21 cellular contexts compared by ENCODE assay signal in genomic region chr7:47664650-47665049, GRCh38.
"Had no signal": no experiment of that assay in that cellular context is flagged by ENCODE, and none has a peak within 500 bp of the region (broad histone marks: within the 10 kb centered on the region; RNA-seq: fewer than 3 reads in every experiment).

No MANE protein-coding gene starts in this region.

- H3K27ac ChIP-seq: breast epithelium, sigmoid colon, testis, upper lobe of left lung had no signal

- H3K27me3 ChIP-seq: breast epithelium, sigmoid colon, testis, upper lobe of left lung had no signal

- DNase-seq: activated B cell treated with CpG ODN at 0.5 μM for 24 hours; activated CD4-positive, alpha-beta T cell treated with anti-CD3 and anti-CD28 coated beads for 36 hours; activated CD4-positive, alpha-beta T cell treated with anti-CD3 and anti-CD28 coated beads, Interleukin-2, amount 50 U/mL, for 4 hours; activated CD8-positive, alpha-beta memory T cell treated with anti-CD3 and anti-CD28 coated beads, Interleukin-2, amount 50 U/mL, for 48 hours; activated naive CD4-positive, alpha-beta T cell treated with Interleukin-2 at 50 U/mL for 16 hours; activated naive CD8-positive, alpha-beta T cell treated with anti-CD3 and anti-CD28 coated beads for 36 hours; activated T-cell treated with anti-CD3 and anti-CD28 coated beads, Interleukin-2, amount 50 U/mL, for 48 hours; cerebellar nuclear complex; cortex of kidney; endodermal cell; immature natural killer cell; nephron progenitor cell; nucleus accumbens; sigmoid colon; stimulated activated CD4-positive, alpha-beta T cell treated with anti-CD3 and anti-CD28 coated beads, Interleukin-4, amount 100 ng/mL, for 1 hour; stimulated activated naive CD4-positive, alpha-beta T cell; SW 1271; T-helper 17 cell; testis; upper lobe of left lung had no signal

- H3K4me1 ChIP-seq: sigmoid colon, testis had no signal

- H3K9me3 ChIP-seq: breast epithelium, sigmoid colon, testis, upper lobe of left lung had no signal

- H3K4me3 ChIP-seq: breast epithelium, sigmoid colon, testis, upper lobe of left lung had no signal

- ATAC-seq: activated CD4-positive, alpha-beta T cell treated with anti-CD3 and anti-CD28 coated beads for 36 hours; T-helper 17 cell had no signal

- H3K36me3 ChIP-seq: breast epithelium, sigmoid colon, upper lobe of left lung had no signal
